Comparison of ENCODE assay signal across 8 cellular contexts in the genomic region with DNA sequence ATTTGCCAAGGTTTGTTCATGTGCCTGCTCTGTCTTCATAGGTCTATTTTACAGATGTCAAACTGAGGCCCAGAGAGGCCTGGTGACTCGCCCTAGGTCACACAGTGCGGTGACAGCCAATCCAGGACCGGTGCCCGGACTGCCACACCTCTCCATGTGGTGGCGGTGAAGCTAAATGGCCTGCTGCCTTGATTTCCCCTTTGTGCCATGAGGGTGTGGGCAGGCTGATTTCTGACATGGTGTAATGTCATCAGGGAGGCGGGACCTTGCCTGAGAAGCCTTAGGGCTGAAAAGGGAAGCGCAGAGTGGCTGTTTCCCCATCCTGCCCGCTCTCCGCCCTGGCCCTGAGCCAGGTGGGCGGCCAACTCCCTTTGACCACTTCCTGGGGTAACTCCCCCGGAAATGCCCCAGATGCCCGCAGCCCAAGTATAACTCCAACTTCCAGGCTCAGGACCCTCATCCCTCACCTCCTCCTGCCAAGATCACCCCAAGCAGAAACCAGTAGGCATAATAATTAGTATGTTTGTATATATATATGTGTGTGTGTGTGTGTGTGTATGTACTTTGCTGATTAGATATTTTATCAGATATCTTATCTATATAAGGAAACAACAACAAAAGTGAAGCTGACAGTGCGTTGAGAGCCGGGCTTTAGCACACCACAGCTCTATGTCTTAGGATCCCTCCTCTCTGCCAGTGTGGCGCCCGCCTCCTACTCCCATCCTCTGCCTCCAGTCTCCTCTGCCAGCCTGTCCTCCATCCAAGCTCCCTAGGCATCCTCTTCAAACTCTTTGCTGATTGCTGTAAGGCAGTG.
A peak's percentile ranks its signal among the peaks of the same experiment; 100 is the strongest.
DNase-seq lines count a peak whose midpoint lies in the region; ATAC-seq, FAIRE-seq and TF ChIP-seq lines count a peak whose summit lies in the region.

No MANE protein-coding gene starts in this region.

- H3K4me2 ChIP-seq in H1 (ENCODE audit: insufficient read depth in 1 of 2, low read depth in 2 of 2, low read length in 2 of 2) (no peak overlapping the region), SK-N-SH (no peak overlapping the region)

- no peaks in the 10 kb centered on the region for H3F3A ChIP-seq in SK-N-SH (replicated peaks; ENCODE audit: insufficient read depth)

- no peak overlapping the region for H2AK5ac ChIP-seq in H1 (ENCODE audit: low read depth, low read length)

- no peak for TF ChIP-seq CTCF in CD14-positive monocyte (IDR thresholded peaks at IDR 0.05)
- no peak for TF ChIP-seq CTCF in H1 (IDR thresholded peaks at IDR 0.05; ENCODE audit: control extremely low read depth in 1 of 3, insufficient read depth in 1 of 3, low read depth in 1 of 3, low read length in 3 of 3)
- TF ChIP-seq CTCF in progenitor cell of endocrine pancreas (IDR thresholded peaks at IDR 0.05; ENCODE audit: unreplicated experiment) = no peak
- TF ChIP-seq CTCF in SK-N-SH (IDR thresholded peaks at IDR 0.05) = no peak

- 93% methylated on average over 16 of the region's 16 CpGs; no CpG with 5 or more reads in 1 of the 2 experiments for WGBS in H1 (ENCODE audit: extremely low coverage in 1 of 2, insufficient coverage in 1 of 2, insufficient read length in 1 of 2, insufficient replicate concordance in 2 of 2, low coverage in 1 of 2, low lambda C conversion rate in 2 of 2, missing lambda C conversion rate in 1 of 2), 2 experiments
- 93% methylated on average over 14 of the region's 16 CpGs for WGBS in SK-N-SH (ENCODE audit: low lambda C conversion rate)

- H4K20me1 ChIP-seq in H1 (replicated peaks in 1 of 2; ENCODE audit: control insufficient read depth in 1 of 2, insufficient read depth in 2 of 2, low read length in 2 of 2) (no peaks in the 10 kb centered on the region), SK-N-SH (ENCODE audit: insufficient read depth) (no peaks in the 10 kb centered on the region)

- peak; percentile 20 for ATAC-seq in GM21825 (IDR thresholded peaks at IDR 0.05; ENCODE audit: unreplicated experiment)
- ATAC-seq in T-helper 17 cell = peak; percentile 31

- no peak overlapping the region for H3K18ac ChIP-seq in H1 (ENCODE audit: extremely low read depth, low read length)

- peak overlapping the region; percentile 99 to 100 (median 100) for H3K27ac Mint-ChIP-seq in CD14-positive monocyte
- H3K27ac Mint-ChIP-seq in T-helper 17 cell = peak overlapping the region; percentile 100
- H3K27ac Mint-ChIP-seq in progenitor cell of endocrine pancreas = no peak overlapping the region

- no peaks in the 10 kb centered on the region for H3K9me3 ChIP-seq in T-helper 17 cell (ENCODE audit: control insufficient read depth, low read length, poor library complexity, severe bottlenecking)
- no peaks in the 10 kb centered on the region for H3K9me3 ChIP-seq in H1 (ENCODE audit: insufficient read depth in 2 of 2, low read depth in 1 of 2, low read length in 1 of 2)
- no peaks in the 10 kb centered on the region for H3K9me3 ChIP-seq in SK-N-SH

- H3K14ac ChIP-seq in H1 (ENCODE audit: insufficient read length) = no peak overlapping the region

- H3K4me3 Mint-ChIP-seq in CD14-positive monocyte = peak overlapping the region; percentile 78 to 89
- H3K4me3 Mint-ChIP-seq in T-helper 17 cell = peak overlapping the region; percentile 87
- no peak overlapping the region for H3K4me3 Mint-ChIP-seq in progenitor cell of endocrine pancreas (ENCODE audit: low read depth)

- intact Hi-C loops in CD14-positive monocyte (cut with micrococcal nuclease) = loop anchor here in 1 of 2 donors (1.0 kb wide), 1 partner anchor 10 kb away; no protein-coding TSS in a partner anchor

- H3K23me2 ChIP-seq in H1 (ENCODE audit: low read depth, low read length) = no peaks in the 10 kb centered on the region

- H3K4me1 ChIP-seq in H1 (replicated peaks in 1 of 4; ENCODE audit: control insufficient read depth in 3 of 4, insufficient read depth in 4 of 4, low read length in 3 of 4) = peaks cover 5 to 10% (median 6%) of the 10 kb centered on the region in 4 experiments
- peaks cover 0 to 62% of the 10 kb centered on the region in 2 experiments; a peak in 1 of 4 replicates for H3K4me1 ChIP-seq in SK-N-SH (ENCODE audit: control insufficient read depth in 1 of 2, insufficient read depth in 2 of 2, low read depth in 1 of 2, low read length in 1 of 2)

- H3K23ac ChIP-seq in H1 (ENCODE audit: insufficient read length) = no peak overlapping the region

- DNase-seq in CD14-positive monocyte (ENCODE audit: low spot score) = peak; percentile 95
- DNase-seq in T-helper 17 cell = peak; percentile 34 to 58 (median 36)
- DNase-seq in H1 (ENCODE audit: low read depth in 1 of 2, low spot score in 2 of 2) = no peak
- peak; percentile 33 to 50 for DNase-seq in stimulated activated CD4-positive, alpha-beta T cell treated with anti-CD3 and anti-CD28 coated beads, Interleukin-4, amount 100 ng/mL, for 48 hours (ENCODE audit: low read depth in 2 of 2)
- no peak for DNase-seq in progenitor cell of endocrine pancreas (ENCODE audit: low spot score, unreplicated experiment)
- DNase-seq in NCI-H526 treated with DMSO at 0.1 percent for 48 hours (lab: John Stamatoyannopoulos, UW) = no peak
- DNase-seq in SK-N-SH = no peak

- H3K27me3 ChIP-seq in H1 (replicated peaks in 1 of 4; ENCODE audit: control insufficient read depth in 3 of 4, extremely low read depth in 1 of 4, insufficient read depth in 3 of 4, low read length in 3 of 4) (peaks cover 0 to 3% (median 0%) of the 10 kb centered on the region in 4 experiments; a peak in 1 of 7 replicates), SK-N-SH (ENCODE audit: insufficient read depth) (no peaks in the 10 kb centered on the region)

- TF ChIP-seq EP300 in H1 (IDR thresholded peaks at IDR 0.05; ENCODE audit: borderline replicate concordance in 1 of 2, low read depth in 2 of 2, low read length in 2 of 2) (no peak), SK-N-SH (IDR thresholded peaks at IDR 0.05; ENCODE audit: borderline replicate concordance in 1 of 2, low read depth in 1 of 2, low read length in 1 of 2) (no peak)

- H2BK120ac ChIP-seq in H1 (replicated peaks; ENCODE audit: low read depth, low read length) = no peak overlapping the region

- TF ChIP-seq RAD21 in H1 (IDR thresholded peaks at IDR 0.05 in 1 of 2, conservative IDR thresholded peaks at IDR 0.05 in 1 of 2; ENCODE audit: low read depth in 2 of 2, low read length in 2 of 2) = no peak
- no peak for TF ChIP-seq RAD21 in SK-N-SH (IDR thresholded peaks at IDR 0.05; ENCODE audit: low read length)

- no peaks in the 10 kb centered on the region for H3K9me2 ChIP-seq in SK-N-SH

- H4K5ac ChIP-seq in H1 (ENCODE audit: insufficient read length, low read depth, low read length) = no peak overlapping the region

- peaks cover 0 to 9% (median 0%) of the 10 kb centered on the region in 3 donors for H3K27me3 Mint-ChIP-seq in CD14-positive monocyte (ENCODE audit: low read depth in 3 of 3)
- no peaks in the 10 kb centered on the region for H3K27me3 Mint-ChIP-seq in T-helper 17 cell
- H3K27me3 Mint-ChIP-seq in progenitor cell of endocrine pancreas = peaks cover 11% of the 10 kb centered on the region

- no peak overlapping the region for H3K9ac ChIP-seq in H1 (replicated peaks in 1 of 4; ENCODE audit: extremely low read depth in 1 of 4, low read depth in 3 of 4, low read length in 3 of 4)
- H3K9ac ChIP-seq in SK-N-SH = no peak overlapping the region

- no peak overlapping the region for H3K27ac ChIP-seq in H1 (ENCODE audit: low read depth, low read length)
- H3K27ac ChIP-seq in SK-N-SH (ENCODE audit: low read depth in 2 of 2, low read length in 1 of 2) = no peak overlapping the region

- CTCF ChIA-PET in H1 (lab: Charles Lee; ENCODE audit: partially characterized antibody) (interaction anchor here (0.5 to 13.5 kb wide), 5 partner anchors 9 to 616 kb away, joined by 4 to 71 read pairs (median 8); no protein-coding TSS in a partner anchor), SK-N-SH (lab: Yijun Ruan, JAX) (interaction anchor here (1.3 to 6.6 kb wide), 3 partner anchors 15 to 83 kb away, joined by 3 to 42 read pairs (median 4); no protein-coding TSS in a partner anchor)

- H3K36me3 ChIP-seq in H1 (ENCODE audit: control insufficient read depth in 2 of 4, insufficient read depth in 4 of 4, low read length in 3 of 4) (no peaks in the 10 kb centered on the region), SK-N-SH (replicated peaks in 1 of 2; ENCODE audit: control insufficient read depth in 1 of 2, insufficient read depth in 2 of 2, low read length in 1 of 2) (no peaks in the 10 kb centered on the region)

- no peak overlapping the region for H3K56ac ChIP-seq in H1 (replicated peaks; ENCODE audit: insufficient read length, low read depth, low read length)

- H2BK5ac ChIP-seq in H1 (ENCODE audit: low read depth, low read length) = no peak overlapping the region

- H3K79me2 ChIP-seq in H1 (ENCODE audit: control insufficient read depth in 1 of 2, insufficient read depth in 2 of 2, low read length in 2 of 2) = no peaks in the 10 kb centered on the region
- no peaks in the 10 kb centered on the region for H3K79me2 ChIP-seq in SK-N-SH (ENCODE audit: insufficient read depth)

- TF ChIP-seq POLR2A in H1 (IDR thresholded peaks at IDR 0.05; ENCODE audit: control extremely low read depth in 1 of 2, low read depth in 2 of 2, low read length in 2 of 2) = no peak

- H4K8ac ChIP-seq in H1 (ENCODE audit: extremely low read depth, insufficient read depth, low read length) = no peak overlapping the region

- H3K4me1 Mint-ChIP-seq in CD14-positive monocyte = peaks cover 95% of the 10 kb centered on the region
- peaks cover 69% of the 10 kb centered on the region for H3K4me1 Mint-ChIP-seq in T-helper 17 cell
- H3K4me1 Mint-ChIP-seq in progenitor cell of endocrine pancreas (ENCODE audit: low read depth) = peaks cover 8% of the 10 kb centered on the region

- peak overlapping the region; percentile 31; the same call in 1 of the 2 replicates for H2BK15ac ChIP-seq in H1 (ENCODE audit: low read length)

- H2AFZ ChIP-seq in H1 (ENCODE audit: low read length) = no peak overlapping the region
- no peak overlapping the region for H2AFZ ChIP-seq in SK-N-SH (ENCODE audit: low read depth)

- H3K36me3 Mint-ChIP-seq in CD14-positive monocyte = peaks cover 70% of the 10 kb centered on the region in 2 donors
- peaks cover 8% of the 10 kb centered on the region for H3K36me3 Mint-ChIP-seq in T-helper 17 cell (ENCODE audit: low read depth)
- H3K36me3 Mint-ChIP-seq in progenitor cell of endocrine pancreas (ENCODE audit: insufficient read depth) = no peaks in the 10 kb centered on the region

- POLR2A ChIA-PET in H1 (lab: Charles Lee; ENCODE audit: partially characterized antibody) = interaction anchor here (1.3 kb wide), 1 partner anchor 14 kb away, joined by 3 read pairs; no protein-coding TSS in a partner anchor
- POLR2A ChIA-PET in SK-N-SH (lab: Yijun Ruan, JAX) = no interaction called here

- H3K79me1 ChIP-seq in H1 (ENCODE audit: low read depth, low read length) = no peaks in the 10 kb centered on the region

- no peak overlapping the region for H4K91ac ChIP-seq in H1 (replicated peaks; ENCODE audit: insufficient read length, low read length)

- no peak overlapping the region; the same call in 1 of the 2 replicates for H2BK12ac ChIP-seq in H1 (ENCODE audit: low read depth, low read length)

- H2BK20ac ChIP-seq in H1 (ENCODE audit: low read length) = no peak overlapping the region

- H3K4me3 ChIP-seq in H1 (ENCODE audit: extremely low read depth in 1 of 4, insufficient read depth in 2 of 4, low read depth in 3 of 4, low read length in 4 of 4) (no peak overlapping the region), SK-N-SH (ENCODE audit: low read depth in 2 of 2, low read length in 1 of 2) (no peak overlapping the region)

- FAIRE-seq in H1 (lab: Jason Lieb, UNC) = no peak

- no peak overlapping the region for H3K4ac ChIP-seq in H1 (replicated peaks; ENCODE audit: insufficient read length, low read depth, low read length)

- peaks cover 0 to 3% (median 0%) of the 10 kb centered on the region in 7 donors for H3K9me3 Mint-ChIP-seq in CD14-positive monocyte
- no peaks in the 10 kb centered on the region for H3K9me3 Mint-ChIP-seq in progenitor cell of endocrine pancreas (ENCODE audit: low read depth)

Comparison
In these comparisons a context has a peak if more than half of its experiments do, and no peak if none do; other contexts are left out.
1. DNase-seq: peak in CD14-positive monocyte (single experiment), T-helper 17 cell (3 of 3) and stimulated activated CD4-positive, alpha-beta T cell treated with anti-CD3 and anti-CD28 coated beads, Interleukin-4, amount 100 ng/mL, for 48 hours (2 of 2); none in H1 (0 of 2), progenitor cell of endocrine pancreas (single experiment), NCI-H526 treated with DMSO at 0.1 percent for 48 hours (single experiment) and SK-N-SH (single experiment).